ENCODE assay signal across 1 cellular context in the genomic region with DNA sequence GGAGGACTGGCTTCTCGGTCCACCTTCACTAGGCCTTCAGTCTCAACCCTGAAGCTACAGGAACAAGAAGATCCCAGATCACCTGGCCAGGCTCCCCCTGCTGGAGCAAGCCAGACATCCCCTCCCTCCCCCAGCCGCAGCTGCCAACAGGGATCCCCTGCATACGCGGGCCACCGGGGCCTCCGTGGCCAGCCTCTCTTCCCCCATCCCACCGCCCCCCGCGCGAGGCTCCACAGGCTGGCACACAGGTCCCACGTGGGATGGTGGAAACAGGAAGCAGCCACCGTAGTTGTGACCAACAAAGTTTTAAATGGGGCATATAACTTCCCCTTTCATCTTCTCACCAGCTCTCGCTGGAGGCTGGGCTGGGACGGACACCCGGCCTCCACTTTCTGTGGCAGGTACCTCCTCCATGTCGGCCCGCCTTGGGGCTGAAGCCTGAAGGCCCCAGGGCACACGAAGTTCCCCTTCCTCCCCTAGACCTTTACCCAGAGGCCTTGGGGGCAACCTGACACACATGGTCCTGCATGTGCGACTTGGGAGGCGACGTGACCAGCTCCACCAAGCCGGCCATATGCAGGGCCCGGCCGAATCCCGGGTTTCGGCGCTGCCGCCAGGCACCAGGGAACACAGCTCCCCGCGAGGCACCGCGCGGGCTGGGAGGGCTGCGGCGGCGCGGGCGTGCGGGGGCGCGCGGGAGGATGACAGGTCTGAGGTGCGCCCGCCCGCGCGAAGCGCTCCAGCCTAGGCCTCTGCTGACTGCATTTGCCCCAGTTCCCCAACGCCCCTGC.
TF ChIP-seq lines count a peak whose summit lies in the region.

No MANE protein-coding gene starts in this region.

TF ChIP-seq in HEK293, 187 proteins besides CTCF, POLR2A, EP300 and RAD21 (continued from another document and continues in another):
- TF ChIP-seq, protein P1, sequence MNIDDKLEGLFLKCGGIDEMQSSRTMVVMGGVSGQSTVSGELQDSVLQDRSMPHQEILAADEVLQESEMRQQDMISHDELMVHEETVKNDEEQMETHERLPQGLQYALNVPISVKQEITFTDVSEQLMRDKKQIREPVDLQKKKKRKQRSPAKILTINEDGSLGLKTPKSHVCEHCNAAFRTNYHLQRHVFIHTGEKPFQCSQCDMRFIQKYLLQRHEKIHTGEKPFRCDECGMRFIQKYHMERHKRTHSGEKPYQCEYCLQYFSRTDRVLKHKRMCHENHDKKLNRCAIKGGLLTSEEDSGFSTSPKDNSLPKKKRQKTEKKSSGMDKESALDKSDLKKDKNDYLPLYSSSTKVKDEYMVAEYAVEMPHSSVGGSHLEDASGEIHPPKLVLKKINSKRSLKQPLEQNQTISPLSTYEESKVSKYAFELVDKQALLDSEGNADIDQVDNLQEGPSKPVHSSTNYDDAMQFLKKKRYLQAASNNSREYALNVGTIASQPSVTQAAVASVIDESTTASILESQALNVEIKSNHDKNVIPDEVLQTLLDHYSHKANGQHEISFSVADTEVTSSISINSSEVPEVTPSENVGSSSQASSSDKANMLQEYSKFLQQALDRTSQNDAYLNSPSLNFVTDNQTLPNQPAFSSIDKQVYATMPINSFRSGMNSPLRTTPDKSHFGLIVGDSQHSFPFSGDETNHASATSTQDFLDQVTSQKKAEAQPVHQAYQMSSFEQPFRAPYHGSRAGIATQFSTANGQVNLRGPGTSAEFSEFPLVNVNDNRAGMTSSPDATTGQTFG (tag by site-specific recombination; IDR thresholded peaks at IDR 0.05; ENCODE audit: borderline replicate concordance), result no peak
- TF ChIP-seq ZNF114 (tag by site-specific recombination; IDR thresholded peaks at IDR 0.05) (no peak), GLIS1 (tag by site-specific recombination; IDR thresholded peaks at IDR 0.05) (peak; percentile 75), ZXDB (tag by site-specific recombination; IDR thresholded peaks at IDR 0.05) (peak; percentile 54; the same call in 1 of the 2 replicates), ZSCAN30 (tag by site-specific recombination; IDR thresholded peaks at IDR 0.05) (no peak), ZNF560 (tag by site-specific recombination; IDR thresholded peaks at IDR 0.05; ENCODE audit: borderline replicate concordance) (no peak), ZNF24 (tag by site-specific recombination; IDR thresholded peaks at IDR 0.05) (no peak), ZNF223 (tag by site-specific recombination; IDR thresholded peaks at IDR 0.05) (no peak), AEBP2 (tag by site-specific recombination; IDR thresholded peaks at IDR 0.05; ENCODE audit: borderline replicate concordance) (no peak), ZSCAN5A (tag by site-specific recombination; IDR thresholded peaks at IDR 0.05) (no peak), ZBTB1 (tag by site-specific recombination; IDR thresholded peaks at IDR 0.05) (no peak), SP3 (tag by site-specific recombination; IDR thresholded peaks at IDR 0.05) (peak; percentile 25; the same call in 1 of the 2 replicates), ZNF488 (tag by site-specific recombination; IDR thresholded peaks at IDR 0.05) (no peak), GLIS2 (tag by site-specific recombination; IDR thresholded peaks at IDR 0.05) (peak; percentile 83), ZNF140 (tag by site-specific recombination; IDR thresholded peaks at IDR 0.05) (no peak), ZNF394 (tag by site-specific recombination; IDR thresholded peaks at IDR 0.05; ENCODE audit: borderline replicate concordance) (no peak), ZEB2 (tag by site-specific recombination; IDR thresholded peaks at IDR 0.05) (peak; percentile 62; the same call in 1 of the 2 replicates), PRDM2 (tag by site-specific recombination; IDR thresholded peaks at IDR 0.05; ENCODE audit: borderline replicate concordance) (no peak)
- TF ChIP-seq, protein P2, sequence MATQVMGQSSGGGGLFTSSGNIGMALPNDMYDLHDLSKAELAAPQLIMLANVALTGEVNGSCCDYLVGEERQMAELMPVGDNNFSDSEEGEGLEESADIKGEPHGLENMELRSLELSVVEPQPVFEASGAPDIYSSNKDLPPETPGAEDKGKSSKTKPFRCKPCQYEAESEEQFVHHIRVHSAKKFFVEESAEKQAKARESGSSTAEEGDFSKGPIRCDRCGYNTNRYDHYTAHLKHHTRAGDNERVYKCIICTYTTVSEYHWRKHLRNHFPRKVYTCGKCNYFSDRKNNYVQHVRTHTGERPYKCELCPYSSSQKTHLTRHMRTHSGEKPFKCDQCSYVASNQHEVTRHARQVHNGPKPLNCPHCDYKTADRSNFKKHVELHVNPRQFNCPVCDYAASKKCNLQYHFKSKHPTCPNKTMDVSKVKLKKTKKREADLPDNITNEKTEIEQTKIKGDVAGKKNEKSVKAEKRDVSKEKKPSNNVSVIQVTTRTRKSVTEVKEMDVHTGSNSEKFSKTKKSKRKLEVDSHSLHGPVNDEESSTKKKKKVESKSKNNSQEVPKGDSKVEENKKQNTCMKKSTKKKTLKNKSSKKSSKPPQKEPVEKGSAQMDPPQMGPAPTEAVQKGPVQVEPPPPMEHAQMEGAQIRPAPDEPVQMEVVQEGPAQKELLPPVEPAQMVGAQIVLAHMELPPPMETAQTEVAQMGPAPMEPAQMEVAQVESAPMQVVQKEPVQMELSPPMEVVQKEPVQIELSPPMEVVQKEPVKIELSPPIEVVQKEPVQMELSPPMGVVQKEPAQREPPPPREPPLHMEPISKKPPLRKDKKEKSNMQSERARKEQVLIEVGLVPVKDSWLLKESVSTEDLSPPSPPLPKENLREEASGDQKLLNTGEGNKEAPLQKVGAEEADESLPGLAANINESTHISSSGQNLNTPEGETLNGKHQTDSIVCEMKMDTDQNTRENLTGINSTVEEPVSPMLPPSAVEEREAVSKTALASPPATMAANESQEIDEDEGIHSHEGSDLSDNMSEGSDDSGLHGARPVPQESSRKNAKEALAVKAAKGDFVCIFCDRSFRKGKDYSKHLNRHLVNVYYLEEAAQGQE (tag by site-specific recombination; IDR thresholded peaks at IDR 0.05), result no peak
- TF ChIP-seq, protein P3, sequence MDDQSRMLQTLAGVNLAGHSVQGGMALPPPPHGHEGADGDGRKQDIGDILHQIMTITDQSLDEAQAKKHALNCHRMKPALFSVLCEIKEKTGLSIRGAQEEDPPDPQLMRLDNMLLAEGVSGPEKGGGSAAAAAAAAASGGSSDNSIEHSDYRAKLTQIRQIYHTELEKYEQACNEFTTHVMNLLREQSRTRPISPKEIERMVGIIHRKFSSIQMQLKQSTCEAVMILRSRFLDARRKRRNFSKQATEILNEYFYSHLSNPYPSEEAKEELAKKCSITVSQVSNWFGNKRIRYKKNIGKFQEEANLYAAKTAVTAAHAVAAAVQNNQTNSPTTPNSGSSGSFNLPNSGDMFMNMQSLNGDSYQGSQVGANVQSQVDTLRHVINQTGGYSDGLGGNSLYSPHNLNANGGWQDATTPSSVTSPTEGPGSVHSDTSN (CRISPR knock-in tag; IDR thresholded peaks at IDR 0.05), result no peak; the same call in 1 of the 2 replicates
- TF ChIP-seq, protein P4, sequence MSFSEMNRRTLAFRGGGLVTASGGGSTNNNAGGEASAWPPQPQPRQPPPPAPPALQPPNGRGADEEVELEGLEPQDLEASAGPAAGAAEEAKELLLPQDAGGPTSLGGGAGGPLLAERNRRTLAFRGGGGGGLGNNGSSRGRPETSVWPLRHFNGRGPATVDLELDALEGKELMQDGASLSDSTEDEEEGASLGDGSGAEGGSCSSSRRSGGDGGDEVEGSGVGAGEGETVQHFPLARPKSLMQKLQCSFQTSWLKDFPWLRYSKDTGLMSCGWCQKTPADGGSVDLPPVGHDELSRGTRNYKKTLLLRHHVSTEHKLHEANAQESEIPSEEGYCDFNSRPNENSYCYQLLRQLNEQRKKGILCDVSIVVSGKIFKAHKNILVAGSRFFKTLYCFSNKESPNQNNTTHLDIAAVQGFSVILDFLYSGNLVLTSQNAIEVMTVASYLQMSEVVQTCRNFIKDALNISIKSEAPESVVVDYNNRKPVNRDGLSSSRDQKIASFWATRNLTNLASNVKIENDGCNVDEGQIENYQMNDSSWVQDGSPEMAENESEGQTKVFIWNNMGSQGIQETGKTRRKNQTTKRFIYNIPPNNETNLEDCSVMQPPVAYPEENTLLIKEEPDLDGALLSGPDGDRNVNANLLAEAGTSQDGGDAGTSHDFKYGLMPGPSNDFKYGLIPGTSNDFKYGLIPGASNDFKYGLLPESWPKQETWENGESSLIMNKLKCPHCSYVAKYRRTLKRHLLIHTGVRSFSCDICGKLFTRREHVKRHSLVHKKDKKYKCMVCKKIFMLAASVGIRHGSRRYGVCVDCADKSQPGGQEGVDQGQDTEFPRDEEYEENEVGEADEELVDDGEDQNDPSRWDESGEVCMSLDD (tag by site-specific recombination; IDR thresholded peaks at IDR 0.05), result no peak
- TF ChIP-seq, protein P5, sequence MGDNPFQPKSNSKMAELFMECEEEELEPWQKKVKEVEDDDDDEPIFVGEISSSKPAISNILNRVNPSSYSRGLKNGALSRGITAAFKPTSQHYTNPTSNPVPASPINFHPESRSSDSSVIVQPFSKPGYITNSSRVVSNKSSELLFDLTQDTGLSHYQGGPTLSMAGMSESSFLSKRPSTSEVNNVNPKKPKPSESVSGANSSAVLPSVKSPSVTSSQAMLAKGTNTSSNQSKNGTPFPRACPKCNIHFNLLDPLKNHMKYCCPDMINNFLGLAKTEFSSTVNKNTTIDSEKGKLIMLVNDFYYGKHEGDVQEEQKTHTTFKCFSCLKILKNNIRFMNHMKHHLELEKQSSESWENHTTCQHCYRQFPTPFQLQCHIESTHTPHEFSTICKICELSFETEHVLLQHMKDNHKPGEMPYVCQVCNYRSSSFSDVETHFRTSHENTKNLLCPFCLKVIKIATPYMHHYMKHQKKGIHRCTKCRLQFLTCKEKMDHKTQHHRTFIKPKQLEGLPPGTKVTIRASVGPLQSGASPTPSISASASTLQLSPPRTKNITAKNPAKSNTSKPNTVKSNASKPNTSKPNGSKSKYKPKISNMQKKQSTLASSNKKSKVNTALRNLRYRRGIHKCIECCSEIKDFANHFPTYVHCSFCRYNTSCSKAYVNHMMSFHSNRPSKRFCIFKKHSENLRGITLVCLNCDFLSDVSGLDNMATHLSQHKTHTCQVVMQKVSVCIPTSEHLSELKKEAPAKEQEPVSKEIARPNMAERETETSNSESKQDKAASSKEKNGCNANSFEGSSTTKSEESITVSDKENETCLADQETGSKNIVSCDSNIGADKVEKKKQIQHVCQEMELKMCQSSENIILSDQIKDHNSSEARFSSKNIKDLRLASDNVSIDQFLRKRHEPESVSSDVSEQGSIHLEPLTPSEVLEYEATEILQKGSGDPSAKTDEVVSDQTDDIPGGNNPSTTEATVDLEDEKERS (tag by site-specific recombination; IDR thresholded peaks at IDR 0.05), result no peak
